In genomic region chr14:49970474-49971147, GRCh38 we compare ENCODE assay signal across 8 cellular contexts.
DNase-seq lines count a peak whose midpoint lies in the region; ATAC-seq and TF ChIP-seq lines count a peak whose summit lies in the region.

No MANE protein-coding gene starts in this region.

- intact Hi-C loops in ascending aorta (cut with DNase I) = no loop called here
- intact Hi-C loops in vagina (cut with DNase I) = no loop called here

- CTCF ChIA-PET in activated CD8-positive, alpha-beta memory T cell treated with anti-CD3 and anti-CD28 coated beads, Interleukin-2, amount 10 ng/mL, durations not matched to agents 7 days and 5 days (lab: Charles Lee) = interaction anchor here (0.7 to 5.5 kb wide), 16 partner anchors 10 to 350 kb away, joined by 3 to 47 read pairs (median 6); no protein-coding TSS in a partner anchor

- no peak for TF ChIP-seq POLR2A in vagina (IDR thresholded peaks at IDR 0.05)

- peak in 1 of 2 donors; percentile 36 for TF ChIP-seq RAD21 in liver (IDR thresholded peaks at IDR 0.05)

- peak overlapping the region; percentile 99 for H3K27ac Mint-ChIP-seq in activated CD8-positive, alpha-beta memory T cell treated with anti-CD3 and anti-CD28 coated beads, Interleukin-2, amount 10 ng/mL, durations not matched to agents 7 days and 5 days

- H3K4me3 ChIP-seq in ascending aorta (no peak overlapping the region), liver (ENCODE audit: low read depth in 1 of 3, low read length in 3 of 3) (no peak overlapping the region), vagina (no peak overlapping the region)

- no peak for ATAC-seq in activated CD8-positive, alpha-beta memory T cell treated with anti-CD3 and anti-CD28 coated beads, Interleukin-2, amount 10 ng/mL, durations not matched to agents 7 days and 5 days
- peak; percentile 18 for ATAC-seq in HG03571 (IDR thresholded peaks at IDR 0.05; ENCODE audit: unreplicated experiment)
- no peak for ATAC-seq in HG03442 (IDR thresholded peaks at IDR 0.05; ENCODE audit: unreplicated experiment)
- ATAC-seq in GM21723 (IDR thresholded peaks at IDR 0.05; ENCODE audit: unreplicated experiment) = no peak

- H3K9me3 ChIP-seq in ascending aorta (no peaks in the 10 kb centered on the region), liver (ENCODE audit: control insufficient read depth in 4 of 4, low read length in 3 of 4) (no peaks in the 10 kb centered on the region), vagina (no peaks in the 10 kb centered on the region)

- no peaks in the 10 kb centered on the region for H3K36me3 Mint-ChIP-seq in activated CD8-positive, alpha-beta memory T cell treated with anti-CD3 and anti-CD28 coated beads, Interleukin-2, amount 10 ng/mL, durations not matched to agents 7 days and 5 days

- peaks cover 62% of the 10 kb centered on the region for H3K4me1 Mint-ChIP-seq in activated CD8-positive, alpha-beta memory T cell treated with anti-CD3 and anti-CD28 coated beads, Interleukin-2, amount 10 ng/mL, durations not matched to agents 7 days and 5 days

- 39% methylated on average over 8 of the region's 8 CpGs for WGBS in liver

- no peak overlapping the region for H3K9ac ChIP-seq in liver (ENCODE audit: low read depth in 1 of 2, low read length in 2 of 2)

- TF ChIP-seq CTCF in ascending aorta (IDR thresholded peaks at IDR 0.05) = no peak
- no peak for TF ChIP-seq CTCF in liver (IDR thresholded peaks at IDR 0.05; ENCODE audit: low read depth, low read length, missing input control)
- no peak for TF ChIP-seq CTCF in vagina (IDR thresholded peaks at IDR 0.05)

- H3K4me1 ChIP-seq in ascending aorta (peaks cover 10 to 43% of the 10 kb centered on the region in 2 donors), liver (ENCODE audit: control insufficient read depth in 4 of 4, insufficient read depth in 4 of 4, low read length in 3 of 4) (peaks cover 12 to 41% (median 34%) of the 10 kb centered on the region in 4 donors), vagina (peaks cover 66% of the 10 kb centered on the region)

- H3K27me3 ChIP-seq in ascending aorta (no peaks in the 10 kb centered on the region), liver (ENCODE audit: control insufficient read depth in 4 of 4, insufficient read depth in 4 of 4, low read length in 3 of 4) (no peaks in the 10 kb centered on the region), vagina (no peaks in the 10 kb centered on the region)

- no peaks in the 10 kb centered on the region for H3K27me3 Mint-ChIP-seq in activated CD8-positive, alpha-beta memory T cell treated with anti-CD3 and anti-CD28 coated beads, Interleukin-2, amount 10 ng/mL, durations not matched to agents 7 days and 5 days

- peak overlapping the region; percentile 50 to 84 for H3K27ac ChIP-seq in ascending aorta
- H3K27ac ChIP-seq in liver (ENCODE audit: low read depth in 1 of 2, low read length in 2 of 2) = peak overlapping the region; percentile 62 to 75
- H3K27ac ChIP-seq in vagina = peak overlapping the region; percentile 87

- no peak for DNase-seq in activated CD8-positive, alpha-beta memory T cell treated with anti-CD3 and anti-CD28 coated beads, Interleukin-2, amount 10 ng/mL, durations not matched to agents 7 days and 5 days
- DNase-seq in activated CD8-positive, alpha-beta memory T cell treated with anti-CD3 and anti-CD28 coated beads, Interleukin-2, amount 50 U/mL, for 48 hours = no peak
- DNase-seq in ascending aorta (ENCODE audit: low spot score in 2 of 2) = no peak
- DNase-seq in vagina (ENCODE audit: extremely low spot score in 2 of 2) = no peak

- H3K9me3 Mint-ChIP-seq in activated CD8-positive, alpha-beta memory T cell treated with anti-CD3 and anti-CD28 coated beads, Interleukin-2, amount 10 ng/mL, durations not matched to agents 7 days and 5 days (ENCODE audit: low read depth) = peaks cover 2% of the 10 kb centered on the region

- H3K36me3 ChIP-seq in ascending aorta = no peaks in the 10 kb centered on the region
- H3K36me3 ChIP-seq in liver (ENCODE audit: control insufficient read depth in 4 of 4, insufficient read depth in 3 of 4, low read depth in 1 of 4, low read length in 3 of 4) = no peaks in the 10 kb centered on the region
- no peaks in the 10 kb centered on the region for H3K36me3 ChIP-seq in vagina

- peak overlapping the region; percentile 74 for H3K4me3 Mint-ChIP-seq in activated CD8-positive, alpha-beta memory T cell treated with anti-CD3 and anti-CD28 coated beads, Interleukin-2, amount 10 ng/mL, durations not matched to agents 7 days and 5 days

TF ChIP-seq in liver, 16 proteins besides CTCF, POLR2A, EP300 and RAD21:
- TF ChIP-seq MAX (IDR thresholded peaks at IDR 0.05) (no peak), ATF3 (IDR thresholded peaks at IDR 0.05) (no peak), SP1 (IDR thresholded peaks at IDR 0.05) (no peak), TAF1 (conservative IDR thresholded peaks at IDR 0.05) (no peak), JUND (IDR thresholded peaks at IDR 0.05) (no peak), FOXA2 (IDR thresholded peaks at IDR 0.05) (no peak), YY1 (IDR thresholded peaks at IDR 0.05) (no peak), RXRA (IDR thresholded peaks at IDR 0.05) (no peak), FOXA1 (IDR thresholded peaks at IDR 0.05) (no peak), HNF4G (IDR thresholded peaks at IDR 0.05) (no peak), HNF4A (conservative IDR thresholded peaks at IDR 0.05) (no peak), EGR1 (IDR thresholded peaks at IDR 0.05; ENCODE audit: low read depth in 2 of 2) (no peak), ZBTB33 (IDR thresholded peaks at IDR 0.05) (no peak), GABPA (IDR thresholded peaks at IDR 0.05 in 1 of 2, conservative IDR thresholded peaks at IDR 0.05 in 1 of 2) (no peak), REST (IDR thresholded peaks at IDR 0.05) (no peak), NR2F2 (IDR thresholded peaks at IDR 0.05) (no peak)
